In genomic region chr14:75011356-75012097, GRCh38 we compare ENCODE assay signal across 6 cellular contexts. TPM values are rescaled to one million over a fixed set of nuclear protein-coding genes. Genes with fewer than 3 reads are reported as not detected.
DNase-seq lines count a peak whose midpoint lies in the region; ATAC-seq, FAIRE-seq and TF ChIP-seq lines count a peak whose summit lies in the region.

No MANE protein-coding gene starts in this region.

- H3K27me3 ChIP-seq in SK-N-SH (ENCODE audit: insufficient read depth) = no peaks in the 10 kb centered on the region

- intact Hi-C loops in left ventricle myocardium superior (cut with micrococcal nuclease) = loop anchor here (10.0 kb wide), 1 partner anchor 67 kb away; no protein-coding TSS in a partner anchor

- TF ChIP-seq CTCF in A549 (IDR thresholded peaks at IDR 0.05) = no peak
- no peak for TF ChIP-seq CTCF in SK-N-SH (IDR thresholded peaks at IDR 0.05)
- no peak for TF ChIP-seq CTCF in GM20000 (IDR thresholded peaks at IDR 0.05; ENCODE audit: extremely low read depth, missing control alignments)

- FAIRE-seq in A549 (lab: Jason Lieb, UNC) = no peak

- H3K9me2 ChIP-seq in SK-N-SH = no peaks in the 10 kb centered on the region

- TF ChIP-seq RAD21 in A549 (conservative IDR thresholded peaks at IDR 0.05 in 1 of 2, IDR thresholded peaks at IDR 0.05 in 1 of 2) (no peak), SK-N-SH (IDR thresholded peaks at IDR 0.05; ENCODE audit: low read length) (no peak)

- H3K4me1 ChIP-seq in A549 = peaks cover 12% of the 10 kb centered on the region; the same call in 2 of the 3 replicates
- H3K4me1 ChIP-seq in SK-N-SH (ENCODE audit: control insufficient read depth in 1 of 2, insufficient read depth in 2 of 2, low read depth in 1 of 2, low read length in 1 of 2) = peaks cover 0 to 15% of the 10 kb centered on the region in 2 experiments; a peak in 2 of 4 replicates

- peaks cover 6% of the 10 kb centered on the region; the same call in 1 of the 2 replicates for H3K79me2 ChIP-seq in SK-N-SH (ENCODE audit: insufficient read depth)

- CTCF ChIA-PET in A549 (lab: Yijun Ruan, JAX) (interaction anchor here (2.0 kb wide), 1 partner anchor 66 kb away, joined by 9 read pairs; no protein-coding TSS in a partner anchor), SK-N-SH (lab: Yijun Ruan, JAX) (interaction anchor here (1.2 to 1.9 kb wide), 3 partner anchors 13 to 77 kb away, joined by 3 to 8 read pairs (median 4); no protein-coding TSS in a partner anchor)

- H3K27ac ChIP-seq in A549 (0 out of 6 replicates have a peak overlapping the region, but pooled peaks of 1 of the 2 experiments have one; percentile 8), SK-N-SH (ENCODE audit: low read depth in 2 of 2, low read length in 1 of 2) (peak overlapping the region; percentile 62 to 88)

- TF ChIP-seq POLR2A in A549 (IDR thresholded peaks at IDR 0.05; ENCODE audit: low read length) = no peak

- H3K4me3 ChIP-seq in A549 = no peak overlapping the region
- peak overlapping the region in 1 of 2 experiments; percentile 38; a peak in 1 of 4 replicates for H3K4me3 ChIP-seq in SK-N-SH (ENCODE audit: low read depth in 2 of 2, low read length in 1 of 2)

- POLR2A ChIA-PET in A549 (lab: Yijun Ruan, JAX) = no interaction called here
- POLR2A ChIA-PET in SK-N-SH (lab: Yijun Ruan, JAX) = no interaction called here

- TF ChIP-seq EP300 in A549 (IDR thresholded peaks at IDR 0.05) (no peak), SK-N-SH (IDR thresholded peaks at IDR 0.05; ENCODE audit: borderline replicate concordance in 1 of 2, low read depth in 1 of 2, low read length in 1 of 2) (no peak)

- H3K9ac ChIP-seq in SK-N-SH = peak overlapping the region; percentile 50; the same call in 1 of the 2 replicates

- no peak overlapping the region for H3K4me2 ChIP-seq in A549
- peak overlapping the region; percentile 70 for H3K4me2 ChIP-seq in SK-N-SH

- DNase-seq in A549 (ENCODE audit: low read depth in 1 of 2, low spot score in 1 of 2) (no peak), SK-N-SH (no peak), left ventricle myocardium superior (no peak), GM20000 (ENCODE audit: low spot score) (no peak)

- peak; percentile 54 to 55; a peak in 5 of 6 replicates for ATAC-seq in A549
- ATAC-seq in left ventricle myocardium superior = peak; percentile 66
- ATAC-seq in HG02884 (IDR thresholded peaks at IDR 0.05; ENCODE audit: unreplicated experiment) = no peak
- no peak for ATAC-seq in GM19452 (IDR thresholded peaks at IDR 0.05; ENCODE audit: unreplicated experiment)

- H2AFZ ChIP-seq in SK-N-SH (ENCODE audit: low read depth) = peak overlapping the region; percentile 81; the same call in 1 of the 2 replicates

- H3K9me3 ChIP-seq in A549 (no peaks in the 10 kb centered on the region), SK-N-SH (no peaks in the 10 kb centered on the region)

- H3K36me3 ChIP-seq in SK-N-SH (replicated peaks in 1 of 2; ENCODE audit: control insufficient read depth in 1 of 2, insufficient read depth in 2 of 2, low read length in 1 of 2) = peaks cover 60 to 80% of the 10 kb centered on the region in 2 experiments

- 58% methylated on average over 4 of the region's 4 CpGs for WGBS in A549 (ENCODE audit: missing lambda C conversion rate)
- 51% methylated on average over 4 of the region's 4 CpGs for WGBS in SK-N-SH (ENCODE audit: low lambda C conversion rate)

- no peaks in the 10 kb centered on the region for H4K20me1 ChIP-seq in SK-N-SH (ENCODE audit: insufficient read depth)

- peaks cover 31% of the 10 kb centered on the region for H3F3A ChIP-seq in SK-N-SH (replicated peaks; ENCODE audit: insufficient read depth)

TF ChIP-seq in A549, 52 proteins besides CTCF, POLR2A, EP300 and RAD21 (continues in another document):
- TF ChIP-seq, protein P1, sequence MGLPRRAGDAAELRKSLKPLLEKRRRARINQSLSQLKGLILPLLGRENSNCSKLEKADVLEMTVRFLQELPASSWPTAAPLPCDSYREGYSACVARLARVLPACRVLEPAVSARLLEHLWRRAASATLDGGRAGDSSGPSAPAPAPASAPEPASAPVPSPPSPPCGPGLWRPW (IDR thresholded peaks at IDR 0.05) = no peak
- TF ChIP-seq USF2 (IDR thresholded peaks at IDR 0.05) = no peak
- no peak for TF ChIP-seq POLR2AphosphoS2 (conservative IDR thresholded peaks at IDR 0.05; ENCODE audit: low read length)

TF ChIP-seq in SK-N-SH, 30 proteins besides CTCF, POLR2A, EP300 and RAD21:
- no peak for TF ChIP-seq FOXJ3 (CRISPR knock-in tag; IDR thresholded peaks at IDR 0.05)
- TF ChIP-seq JUND (IDR thresholded peaks at IDR 0.05) = peak; percentile 74
- TF ChIP-seq POLR2AphosphoS5 (IDR thresholded peaks at IDR 0.05; ENCODE audit: low read depth, low read length) = peak; percentile 31; the same call in 1 of the 2 replicates
- TF ChIP-seq FOSL2 (IDR thresholded peaks at IDR 0.05; ENCODE audit: borderline replicate concordance, low read depth) = peak; percentile 93; the same call in 1 of the 2 replicates

RNA-seq across cellular contexts. Expression of gene EIF2B2, which starts 8.8 kb away (rescaled TPM):
- 116 and 142 TPM in 2 replicates for polyA plus RNA-seq in A549 (2011; rRNA removed)
- 102 and 117 TPM in 2 replicates for polyA plus RNA-seq in A549 (2012; cell fraction: cytosol; rRNA removed)
- 64.6 and 86.0 TPM in 2 replicates for polyA plus RNA-seq in A549 (2012; cell fraction: nucleus; rRNA removed)
- 86.2 to 88.4 TPM (median 86.3 TPM) in 3 replicates for polyA plus RNA-seq in A549 (2017; fragmentation: RNase III; extraction: RNeasy Plus Mini Kit Qiagen cat#74134 plus additional on column Dnase treatment)
- 78.2 and 82.6 TPM in 2 replicates for polyA minus RNA-seq in A549 (2011; rRNA and poly(A)+ RNA removed)
- 111 and 125 TPM in 2 replicates for polyA plus RNA-seq in SK-N-SH (2012; rRNA removed)
- polyA plus RNA-seq in SK-N-SH (2012; cell fraction: cytosol; rRNA removed) = 96.3 and 101 TPM in 2 replicates
- polyA plus RNA-seq in SK-N-SH (2012; cell fraction: nucleus; rRNA removed) = 86.6 and 105 TPM in 2 replicates
- total RNA-seq in left ventricle myocardium superior = 34.5 TPM

RNA-seq across cellular contexts. Expression of gene MLH3, which starts 39.7 kb away (rescaled TPM):
- polyA plus RNA-seq in A549 (2011; rRNA removed) (30.8 and 32.3 TPM in 2 replicates), A549 (2017; fragmentation: RNase III; extraction: RNeasy Plus Mini Kit Qiagen cat#74134 plus additional on column Dnase treatment) (15.2 to 16.2 TPM (median 16.0 TPM) in 3 replicates), SK-N-SH (2012; rRNA removed) (3.8 and 4.7 TPM in 2 replicates)
- polyA plus RNA-seq in A549 (2012; cell fraction: cytosol; rRNA removed) = 8.4 and 9.1 TPM in 2 replicates
- 11.5 and 18.4 TPM in 2 replicates for polyA plus RNA-seq in A549 (2012; cell fraction: nucleus; rRNA removed)
- polyA minus RNA-seq in A549 (2011; rRNA and poly(A)+ RNA removed) = 36.8 and 41.8 TPM in 2 replicates
- 2.9 and 3.8 TPM in 2 replicates for polyA plus RNA-seq in SK-N-SH (2012; cell fraction: cytosol; rRNA removed)
- polyA plus RNA-seq in SK-N-SH (2012; cell fraction: nucleus; rRNA removed) = 12.6 and 15.9 TPM in 2 replicates
- total RNA-seq in left ventricle myocardium superior = 19.1 TPM

RNA-seq across cellular contexts. Expression of gene ACYP1, which starts 52.3 kb away (rescaled TPM):
- polyA plus RNA-seq in A549 (2011; rRNA removed) (26.5 and 36.7 TPM in 2 replicates), A549 (2017; fragmentation: RNase III; extraction: RNeasy Plus Mini Kit Qiagen cat#74134 plus additional on column Dnase treatment) (30.0 to 34.3 TPM (median 33.3 TPM) in 3 replicates), SK-N-SH (2012; rRNA removed) (53.5 and 70.1 TPM in 2 replicates)
- polyA plus RNA-seq in A549 (2012; cell fraction: cytosol; rRNA removed) = 24.6 and 36.2 TPM in 2 replicates
- 8.0 and 14.5 TPM in 2 replicates for polyA plus RNA-seq in A549 (2012; cell fraction: nucleus; rRNA removed)
- 3.4 and 3.9 TPM in 2 replicates for polyA minus RNA-seq in A549 (2011; rRNA and poly(A)+ RNA removed)
- 86.5 and 95.9 TPM in 2 replicates for polyA plus RNA-seq in SK-N-SH (2012; cell fraction: cytosol; rRNA removed)
- 26.7 and 40.9 TPM in 2 replicates for polyA plus RNA-seq in SK-N-SH (2012; cell fraction: nucleus; rRNA removed)
- 11.7 TPM for total RNA-seq in left ventricle myocardium superior

RNA-seq across cellular contexts. Expression of gene PGF, which starts 56.1 kb away (rescaled TPM):
- polyA plus RNA-seq in A549 (2011; rRNA removed) = 0.52 and 0.63 TPM in 2 replicates
- 1.0 and 1.3 TPM in 2 replicates for polyA plus RNA-seq in A549 (2012; cell fraction: cytosol; rRNA removed)
- 0.58 and 1.00 TPM in 2 replicates for polyA plus RNA-seq in A549 (2012; cell fraction: nucleus; rRNA removed)
- polyA plus RNA-seq in A549 (2017; fragmentation: RNase III; extraction: RNeasy Plus Mini Kit Qiagen cat#74134 plus additional on column Dnase treatment) = 1.1 to 1.2 TPM (median 1.1 TPM) in 3 replicates
- 0.44 and 1.1 TPM in 2 replicates for polyA minus RNA-seq in A549 (2011; rRNA and poly(A)+ RNA removed)
- 2.3 and 4.4 TPM in 2 replicates for polyA plus RNA-seq in SK-N-SH (2012; rRNA removed)
- 2.0 and 3.5 TPM in 2 replicates for polyA plus RNA-seq in SK-N-SH (2012; cell fraction: cytosol; rRNA removed)
- 2.6 and 3.5 TPM in 2 replicates for polyA plus RNA-seq in SK-N-SH (2012; cell fraction: nucleus; rRNA removed)
- total RNA-seq in left ventricle myocardium superior = 4.9 TPM

RNA-seq across cellular contexts. Expression of gene ZC2HC1C, which starts 57.9 kb away (rescaled TPM):
- polyA plus RNA-seq in A549 (2011; rRNA removed) = 2.4 and 2.7 TPM in 2 replicates
- polyA plus RNA-seq in A549 (2012; cell fraction: cytosol; rRNA removed) = 0.98 and 1.2 TPM in 2 replicates
- 0.38 and 0.59 TPM in 2 replicates for polyA plus RNA-seq in A549 (2012; cell fraction: nucleus; rRNA removed)
- 2.7 to 3.9 TPM (median 2.8 TPM) in 3 replicates for polyA plus RNA-seq in A549 (2017; fragmentation: RNase III; extraction: RNeasy Plus Mini Kit Qiagen cat#74134 plus additional on column Dnase treatment)
- 1.1 and 1.5 TPM in 2 replicates for polyA minus RNA-seq in A549 (2011; rRNA and poly(A)+ RNA removed)
- polyA plus RNA-seq in SK-N-SH (2012; rRNA removed) = 1.2 and 1.4 TPM in 2 replicates
- 1.2 TPM in 2 replicates for polyA plus RNA-seq in SK-N-SH (2012; cell fraction: cytosol; rRNA removed)
- 1.2 and 2.8 TPM in 2 replicates for polyA plus RNA-seq in SK-N-SH (2012; cell fraction: nucleus; rRNA removed)
- 14.0 TPM for total RNA-seq in left ventricle myocardium superior

Comparison
In these comparisons a context has a peak if more than half of its experiments do, and no peak if none do; other contexts are left out.
1. ATAC-seq: peak in A549 (2 of 2) and left ventricle myocardium superior (single experiment); none in HG02884 (single experiment) and GM19452 (single experiment).
2. Of the 12 proteins assayed by ChIP-seq in both A549 and SK-N-SH: peak only in A549: none; only in SK-N-SH: FOSL2; in both: none; in neither: 11.